ENCODE assay signal across 9 cellular contexts in the genomic region with DNA sequence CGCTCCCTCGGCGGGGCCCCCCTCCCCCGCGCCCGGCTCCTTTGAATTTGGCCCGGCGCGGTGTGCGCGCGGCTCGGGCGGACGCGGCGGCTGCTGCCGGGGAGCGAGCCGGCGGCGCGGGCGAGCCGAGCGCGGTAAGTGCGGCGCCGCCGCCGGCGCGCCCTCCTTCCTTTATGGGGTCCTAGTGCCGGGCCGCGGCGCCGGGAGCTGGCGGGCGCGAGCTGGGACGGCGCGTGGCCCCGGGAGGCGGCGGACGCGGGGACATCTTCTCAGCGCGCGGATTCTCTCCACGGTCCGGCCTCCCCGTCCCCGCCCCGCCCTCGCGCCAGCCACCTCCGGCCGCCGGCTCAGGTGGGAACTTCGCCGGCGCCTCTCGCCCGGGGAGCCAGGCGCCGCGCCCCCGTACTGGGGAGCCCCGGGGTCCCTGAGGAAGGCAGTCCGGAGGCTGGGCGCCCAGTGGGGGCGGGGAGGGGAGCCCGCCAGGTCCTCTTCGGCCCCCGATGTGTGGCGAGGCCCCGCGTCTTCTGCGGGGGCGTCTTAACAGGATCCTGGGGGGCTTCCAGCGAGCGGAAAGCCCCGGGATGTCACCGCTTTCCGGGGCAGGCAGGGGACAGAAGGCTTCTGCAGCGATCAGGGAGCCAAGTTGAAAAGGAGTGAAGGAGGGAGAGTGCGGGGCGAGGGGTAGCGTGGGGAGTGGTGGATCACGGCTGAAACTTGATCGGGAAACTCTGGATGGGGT.
DNase-seq lines count a peak whose midpoint lies in the region; ATAC-seq lines count a peak whose summit lies in the region.
"Had no signal": no experiment of that assay in that cellular context is flagged by ENCODE, and none has a peak within 500 bp of the region (broad histone marks: within the 10 kb centered on the region; RNA-seq: fewer than 3 reads in every experiment).

No MANE protein-coding gene starts in this region.

- H3K9me3 Mint-ChIP-seq in activated T-helper 1 cell treated with anti-CD3 and anti-CD28 coated beads, Interleukin-12 subunit alpha, Interleukin-12 subunit beta, Interleukin-2, Interleukin-4 antibody, amounts not matched to agents 30 ng/mL and 10 ng/mL and 1 ng/mL, durations not matched to agents 14 hours and 24 hours and 36 hours = no peaks in the 10 kb centered on the region
- no peaks in the 10 kb centered on the region for H3K9me3 Mint-ChIP-seq in stimulated activated naive CD8-positive, alpha-beta T cell treated with anti-CD3 and anti-CD28 coated beads, Interleukin-15, amount 100 ng/mL, for 72 hours

- peaks cover 57% of the 10 kb centered on the region for H3K27me3 Mint-ChIP-seq in activated T-helper 1 cell treated with anti-CD3 and anti-CD28 coated beads, Interleukin-12 subunit alpha, Interleukin-12 subunit beta, Interleukin-2, Interleukin-4 antibody, amounts not matched to agents 30 ng/mL and 10 ng/mL and 1 ng/mL, durations not matched to agents 14 hours and 24 hours and 36 hours (ENCODE audit: insufficient read depth)
- H3K27me3 Mint-ChIP-seq in stimulated activated naive CD8-positive, alpha-beta T cell treated with anti-CD3 and anti-CD28 coated beads, Interleukin-15, amount 100 ng/mL, for 72 hours = peaks cover 72% of the 10 kb centered on the region

- H3K9me3 ChIP-seq in iPS-18c (ENCODE audit: control insufficient read depth, insufficient read depth, low read length) = no peaks in the 10 kb centered on the region
- H3K9me3 ChIP-seq: neutrophil had no signal

- DNase-seq in activated T-helper 1 cell treated with anti-CD3 and anti-CD28 coated beads, Interleukin-12 subunit alpha, Interleukin-12 subunit beta, Interleukin-2, Interleukin-4 antibody, amounts not matched to agents 30 ng/mL and 10 ng/mL and 1 ng/mL, durations not matched to agents 14 hours and 24 hours and 36 hours (ENCODE audit: low spot score) = no peak
- no peak for DNase-seq in stimulated activated naive CD8-positive, alpha-beta T cell treated with anti-CD3 and anti-CD28 coated beads, Interleukin-15, amount 100 ng/mL, for 72 hours
- DNase-seq in H4 (ENCODE audit: low spot score) (no peak), NCI-H446 (lab: John Stamatoyannopoulos, UW) (no peak)

- H3K4me1 Mint-ChIP-seq in activated T-helper 1 cell treated with anti-CD3 and anti-CD28 coated beads, Interleukin-12 subunit alpha, Interleukin-12 subunit beta, Interleukin-2, Interleukin-4 antibody, amounts not matched to agents 30 ng/mL and 10 ng/mL and 1 ng/mL, durations not matched to agents 14 hours and 24 hours and 36 hours (ENCODE audit: low read depth) = peaks cover 16% of the 10 kb centered on the region
- H3K4me1 Mint-ChIP-seq in stimulated activated naive CD8-positive, alpha-beta T cell treated with anti-CD3 and anti-CD28 coated beads, Interleukin-15, amount 100 ng/mL, for 72 hours = peaks cover 25% of the 10 kb centered on the region

- no peaks in the 10 kb centered on the region for H3K36me3 Mint-ChIP-seq in activated T-helper 1 cell treated with anti-CD3 and anti-CD28 coated beads, Interleukin-12 subunit alpha, Interleukin-12 subunit beta, Interleukin-2, Interleukin-4 antibody, amounts not matched to agents 30 ng/mL and 10 ng/mL and 1 ng/mL, durations not matched to agents 14 hours and 24 hours and 36 hours (ENCODE audit: low read depth)

- H3K4me3 ChIP-seq in GM08714 (ENCODE audit: low read length) = peak overlapping the region; percentile 51
- H3K4me3 ChIP-seq in iPS-18c (ENCODE audit: insufficient read depth, low read depth, low read length) = peak overlapping the region; percentile 84

- ATAC-seq in HG02642 (IDR thresholded peaks at IDR 0.05; ENCODE audit: poor library complexity, unreplicated experiment) (peak; percentile 41), GM19023 (IDR thresholded peaks at IDR 0.05; ENCODE audit: unreplicated experiment) (no peak)
- peak; percentile 35 for ATAC-seq in stimulated activated naive CD8-positive, alpha-beta T cell treated with anti-CD3 and anti-CD28 coated beads, Interleukin-15, amount 100 ng/mL, for 72 hours

- intact Hi-C loops in activated T-helper 1 cell treated with anti-CD3 and anti-CD28 coated beads, Interleukin-12 subunit alpha, Interleukin-12 subunit beta, Interleukin-2, Interleukin-4 antibody, amounts not matched to agents 30 ng/mL and 10 ng/mL and 1 ng/mL, durations not matched to agents 14 hours and 24 hours and 36 hours (cut with micrococcal nuclease) = loop anchor here (5.0 kb wide), 1 partner anchor 303 kb away; no protein-coding TSS in a partner anchor

- H3K27ac Mint-ChIP-seq in activated T-helper 1 cell treated with anti-CD3 and anti-CD28 coated beads, Interleukin-12 subunit alpha, Interleukin-12 subunit beta, Interleukin-2, Interleukin-4 antibody, amounts not matched to agents 30 ng/mL and 10 ng/mL and 1 ng/mL, durations not matched to agents 14 hours and 24 hours and 36 hours = no peak overlapping the region
- no peak overlapping the region for H3K27ac Mint-ChIP-seq in stimulated activated naive CD8-positive, alpha-beta T cell treated with anti-CD3 and anti-CD28 coated beads, Interleukin-15, amount 100 ng/mL, for 72 hours

- H3K4me3 Mint-ChIP-seq in activated T-helper 1 cell treated with anti-CD3 and anti-CD28 coated beads, Interleukin-12 subunit alpha, Interleukin-12 subunit beta, Interleukin-2, Interleukin-4 antibody, amounts not matched to agents 30 ng/mL and 10 ng/mL and 1 ng/mL, durations not matched to agents 14 hours and 24 hours and 36 hours = peak overlapping the region; percentile 72
- peak overlapping the region; percentile 39 to 49 for H3K4me3 Mint-ChIP-seq in stimulated activated naive CD8-positive, alpha-beta T cell treated with anti-CD3 and anti-CD28 coated beads, Interleukin-15, amount 100 ng/mL, for 72 hours
